In the genomic region with DNA sequence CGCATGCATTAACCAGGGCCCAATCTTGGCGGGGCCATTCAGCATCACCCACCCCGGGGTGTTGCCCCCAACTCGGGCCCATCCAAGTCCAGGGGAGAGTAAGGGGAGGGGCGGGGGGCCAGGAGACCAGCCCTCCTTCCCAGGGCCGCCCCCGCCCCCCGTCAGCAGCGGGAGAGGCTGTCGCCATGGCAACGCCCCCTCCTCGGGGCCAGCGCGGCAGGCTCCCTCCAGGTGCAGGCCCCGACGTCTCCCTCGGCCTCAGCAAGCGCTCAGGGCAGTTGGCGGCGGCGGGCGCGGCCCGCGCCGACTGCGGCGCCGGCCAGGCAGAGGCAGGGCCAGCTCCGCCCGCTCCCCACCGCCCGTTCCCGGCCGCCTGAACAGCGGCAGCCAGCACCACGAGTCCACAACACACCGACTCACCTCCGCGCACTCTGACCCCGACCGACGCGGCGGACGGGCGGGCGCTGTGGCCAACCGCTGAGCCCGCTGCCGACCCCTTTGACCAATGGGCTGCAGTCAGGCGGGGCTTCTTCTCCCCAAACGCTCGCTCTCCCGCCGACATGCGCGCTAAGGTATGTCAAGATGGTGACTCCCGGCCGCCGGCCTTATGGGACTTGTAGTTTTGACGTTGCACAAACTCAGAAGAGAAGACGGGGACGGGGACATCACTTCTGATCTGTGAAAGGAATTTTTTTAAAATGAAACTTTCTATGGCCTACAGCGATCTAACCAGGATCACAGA, we compare ENCODE assay signal across 1 cellular context.
A peak's percentile ranks its signal among the peaks of the same experiment; 100 is the strongest.
TF ChIP-seq lines count a peak whose summit lies in the region.

A gene with protein sequence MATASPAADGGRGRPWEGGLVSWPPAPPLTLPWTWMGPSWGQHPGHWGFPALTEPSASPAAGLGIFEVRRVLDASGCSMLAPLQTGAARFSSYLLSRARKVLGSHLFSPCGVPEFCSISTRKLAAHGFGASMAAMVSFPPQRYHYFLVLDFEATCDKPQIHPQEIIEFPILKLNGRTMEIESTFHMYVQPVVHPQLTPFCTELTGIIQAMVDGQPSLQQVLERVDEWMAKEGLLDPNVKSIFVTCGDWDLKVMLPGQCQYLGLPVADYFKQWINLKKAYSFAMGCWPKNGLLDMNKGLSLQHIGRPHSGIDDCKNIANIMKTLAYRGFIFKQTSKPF (minus strand): TSS at position 418 of the 742 bp plus-strand sequence. CDS start 231 bp downstream, at position 187.

TF ChIP-seq in HEK293, 187 proteins besides CTCF, POLR2A, EP300 and RAD21 (continued from another document):
- TF ChIP-seq, protein P1, sequence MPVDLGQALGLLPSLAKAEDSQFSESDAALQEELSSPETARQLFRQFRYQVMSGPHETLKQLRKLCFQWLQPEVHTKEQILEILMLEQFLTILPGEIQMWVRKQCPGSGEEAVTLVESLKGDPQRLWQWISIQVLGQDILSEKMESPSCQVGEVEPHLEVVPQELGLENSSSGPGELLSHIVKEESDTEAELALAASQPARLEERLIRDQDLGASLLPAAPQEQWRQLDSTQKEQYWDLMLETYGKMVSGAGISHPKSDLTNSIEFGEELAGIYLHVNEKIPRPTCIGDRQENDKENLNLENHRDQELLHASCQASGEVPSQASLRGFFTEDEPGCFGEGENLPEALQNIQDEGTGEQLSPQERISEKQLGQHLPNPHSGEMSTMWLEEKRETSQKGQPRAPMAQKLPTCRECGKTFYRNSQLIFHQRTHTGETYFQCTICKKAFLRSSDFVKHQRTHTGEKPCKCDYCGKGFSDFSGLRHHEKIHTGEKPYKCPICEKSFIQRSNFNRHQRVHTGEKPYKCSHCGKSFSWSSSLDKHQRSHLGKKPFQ (tag by site-specific recombination; IDR thresholded peaks at IDR 0.05): no peak
- TF ChIP-seq, protein P2, sequence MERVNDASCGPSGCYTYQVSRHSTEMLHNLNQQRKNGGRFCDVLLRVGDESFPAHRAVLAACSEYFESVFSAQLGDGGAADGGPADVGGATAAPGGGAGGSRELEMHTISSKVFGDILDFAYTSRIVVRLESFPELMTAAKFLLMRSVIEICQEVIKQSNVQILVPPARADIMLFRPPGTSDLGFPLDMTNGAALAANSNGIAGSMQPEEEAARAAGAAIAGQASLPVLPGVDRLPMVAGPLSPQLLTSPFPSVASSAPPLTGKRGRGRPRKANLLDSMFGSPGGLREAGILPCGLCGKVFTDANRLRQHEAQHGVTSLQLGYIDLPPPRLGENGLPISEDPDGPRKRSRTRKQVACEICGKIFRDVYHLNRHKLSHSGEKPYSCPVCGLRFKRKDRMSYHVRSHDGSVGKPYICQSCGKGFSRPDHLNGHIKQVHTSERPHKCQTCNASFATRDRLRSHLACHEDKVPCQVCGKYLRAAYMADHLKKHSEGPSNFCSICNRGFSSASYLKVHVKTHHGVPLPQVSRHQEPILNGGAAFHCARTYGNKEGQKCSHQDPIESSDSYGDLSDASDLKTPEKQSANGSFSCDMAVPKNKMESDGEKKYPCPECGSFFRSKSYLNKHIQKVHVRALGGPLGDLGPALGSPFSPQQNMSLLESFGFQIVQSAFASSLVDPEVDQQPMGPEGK (tag by site-specific recombination; IDR thresholded peaks at IDR 0.05): peak; percentile 66
- TF ChIP-seq ZNF248 (tag by site-specific recombination; IDR thresholded peaks at IDR 0.05): no peak
- TF ChIP-seq KLF10 (tag by site-specific recombination; IDR thresholded peaks at IDR 0.05): peak; percentile 50; the same call in 1 of the 2 replicates
